In genomic region chr6:56643379-56644089, GRCh38 we compare ENCODE assay signal across 19 cellular contexts. TPM values are rescaled to one million over a fixed set of nuclear protein-coding genes. Genes with fewer than 3 reads are reported as not detected.
DNase-seq lines count a peak whose midpoint lies in the region; TF ChIP-seq lines count a peak whose summit lies in the region.
"Had no signal": no experiment of that assay in that cellular context is flagged by ENCODE, and none has a peak within 500 bp of the region (broad histone marks: within the 10 kb centered on the region; RNA-seq: fewer than 3 reads in every experiment).

No MANE protein-coding gene starts in this region.

- H3K4me3 Mint-ChIP-seq in activated CD4-positive, alpha-beta memory T cell treated with anti-CD3 and anti-CD28 coated beads, Interleukin-2, amount 10 ng/mL, durations not matched to agents 7 days and 5 days, result no peak overlapping the region
- H3K4me3 Mint-ChIP-seq: activated CD4-positive, alpha-beta memory T cell treated with anti-CD3 and anti-CD28 coated beads for 36 hours; activated naive CD4-positive, alpha-beta T cell treated with anti-CD3 and anti-CD28 coated beads, Interleukin-2, amount 50 U/mL, for 24 hours; brain; CD4-positive, CD25-positive, alpha-beta regulatory T cell; naive thymus-derived CD4-positive, alpha-beta T cell; stimulated activated effector memory CD8-positive, alpha-beta T cell treated with anti-CD3 and anti-CD28 coated beads, Interleukin-12 subunit alpha, Interleukin-12 subunit beta, amount 100 ng/mL, for 72 hours had no signal

- H3K4me1 Mint-ChIP-seq in activated CD4-positive, alpha-beta memory T cell treated with anti-CD3 and anti-CD28 coated beads, Interleukin-2, amount 10 ng/mL, durations not matched to agents 7 days and 5 days, result no peaks in the 10 kb centered on the region
- H3K4me1 Mint-ChIP-seq: activated naive CD4-positive, alpha-beta T cell treated with anti-CD3 and anti-CD28 coated beads, Interleukin-2, amount 50 U/mL, for 24 hours; CD4-positive, CD25-positive, alpha-beta regulatory T cell; naive thymus-derived CD4-positive, alpha-beta T cell; stimulated activated effector memory CD8-positive, alpha-beta T cell treated with anti-CD3 and anti-CD28 coated beads, Interleukin-12 subunit alpha, Interleukin-12 subunit beta, amount 100 ng/mL, for 72 hours had no signal

- no peak overlapping the region for H3K9ac ChIP-seq in adipocyte (ENCODE audit: low read length)

- H3K27ac ChIP-seq in sigmoid colon, result peak overlapping the region; percentile 21 to 66 (median 60)
- H3K27ac ChIP-seq: WERI-Rb-1 had no signal

- H3K4me3 ChIP-seq in adipocyte (ENCODE audit: low read length) (no peak overlapping the region), sigmoid colon (no peak overlapping the region)
- H3K4me3 ChIP-seq: thoracic aorta had no signal

- no peaks in the 10 kb centered on the region for H3K9me3 Mint-ChIP-seq in activated CD4-positive, alpha-beta memory T cell treated with anti-CD3 and anti-CD28 coated beads, Interleukin-2, amount 10 ng/mL, durations not matched to agents 7 days and 5 days
- H3K9me3 Mint-ChIP-seq: activated CD4-positive, alpha-beta memory T cell treated with anti-CD3 and anti-CD28 coated beads for 36 hours; activated naive CD4-positive, alpha-beta T cell treated with anti-CD3 and anti-CD28 coated beads, Interleukin-2, amount 50 U/mL, for 24 hours; brain had no signal

- TF ChIP-seq EP300 in sigmoid colon (IDR thresholded peaks at IDR 0.05), result no peak

- no peaks in the 10 kb centered on the region for H3K36me3 Mint-ChIP-seq in activated CD4-positive, alpha-beta memory T cell treated with anti-CD3 and anti-CD28 coated beads, Interleukin-2, amount 10 ng/mL, durations not matched to agents 7 days and 5 days (ENCODE audit: low read depth)
- H3K36me3 Mint-ChIP-seq: activated CD4-positive, alpha-beta memory T cell treated with anti-CD3 and anti-CD28 coated beads for 36 hours; activated naive CD4-positive, alpha-beta T cell treated with anti-CD3 and anti-CD28 coated beads, Interleukin-2, amount 50 U/mL, for 24 hours; CD4-positive, CD25-positive, alpha-beta regulatory T cell; naive thymus-derived CD4-positive, alpha-beta T cell; stimulated activated effector memory CD8-positive, alpha-beta T cell treated with anti-CD3 and anti-CD28 coated beads, Interleukin-12 subunit alpha, Interleukin-12 subunit beta, amount 100 ng/mL, for 72 hours had no signal

- H3K27ac Mint-ChIP-seq in activated CD4-positive, alpha-beta memory T cell treated with anti-CD3 and anti-CD28 coated beads, Interleukin-2, amount 10 ng/mL, durations not matched to agents 7 days and 5 days, result no peak overlapping the region
- H3K27ac Mint-ChIP-seq: activated CD4-positive, alpha-beta memory T cell treated with anti-CD3 and anti-CD28 coated beads for 36 hours; activated naive CD4-positive, alpha-beta T cell treated with anti-CD3 and anti-CD28 coated beads, Interleukin-2, amount 50 U/mL, for 24 hours; CD4-positive, CD25-positive, alpha-beta regulatory T cell; naive thymus-derived CD4-positive, alpha-beta T cell; stimulated activated effector memory CD8-positive, alpha-beta T cell treated with anti-CD3 and anti-CD28 coated beads, Interleukin-12 subunit alpha, Interleukin-12 subunit beta, amount 100 ng/mL, for 72 hours had no signal

- 92 to 94% methylated on average over 4 of the region's 4 CpGs for WGBS in sigmoid colon, 2 donors

- TF ChIP-seq POLR2A in sigmoid colon (IDR thresholded peaks at IDR 0.05), result no peak

- H3K27me3 ChIP-seq in adipocyte (replicated peaks; ENCODE audit: control insufficient read depth, insufficient read depth, low read length), result no peaks in the 10 kb centered on the region
- H3K27me3 ChIP-seq in sigmoid colon, result no peaks in the 10 kb centered on the region

- H3K4me1 ChIP-seq in adipocyte (ENCODE audit: control insufficient read depth, insufficient read depth, low read length) (peaks cover 39% of the 10 kb centered on the region), sigmoid colon (peaks cover 0 to 24% (median 18%) of the 10 kb centered on the region in 4 donors)

- intact Hi-C loops in sigmoid colon (cut with DNase I), result no loop called here

- DNase-seq in EL, result peak; percentile 28
- peak; percentile 44 for DNase-seq in adipocyte (ENCODE audit: low read depth)
- peak; percentile 50 for DNase-seq in fibroblast of peridontal ligament (ENCODE audit: extremely low read depth)
- no peak for DNase-seq in sigmoid colon
- no peak for DNase-seq in activated CD4-positive, alpha-beta memory T cell treated with anti-CD3 and anti-CD28 coated beads, Interleukin-2, amount 10 ng/mL, durations not matched to agents 7 days and 5 days
- DNase-seq in COLO829 (ENCODE audit: low spot score), result no peak
- DNase-seq in SHP77 (lab: John Stamatoyannopoulos, UW), result no peak
- DNase-seq in amygdala (lab: John Stamatoyannopoulos, UW), result no peak
- DNase-seq: activated CD4-positive, alpha-beta memory T cell treated with anti-CD3 and anti-CD28 coated beads for 36 hours; activated T-cell treated with anti-CD3 and anti-CD28 coated beads, Interleukin-2, amount 50 U/mL, for 48 hours; CD4-positive, CD25-positive, alpha-beta regulatory T cell; MV-4-11; naive thymus-derived CD4-positive, alpha-beta T cell; T-helper 2 cell; WERI-Rb-1 had no signal

- H3K36me3 ChIP-seq in adipocyte (ENCODE audit: control insufficient read depth, insufficient read depth, low read length, severe bottlenecking) (peaks cover 77% of the 10 kb centered on the region), sigmoid colon (peaks cover 0 to 78% (median 3%) of the 10 kb centered on the region in 4 donors)

- H3K27me3 Mint-ChIP-seq in activated CD4-positive, alpha-beta memory T cell treated with anti-CD3 and anti-CD28 coated beads, Interleukin-2, amount 10 ng/mL, durations not matched to agents 7 days and 5 days, result peaks cover 4% of the 10 kb centered on the region
- H3K27me3 Mint-ChIP-seq: activated CD4-positive, alpha-beta memory T cell treated with anti-CD3 and anti-CD28 coated beads for 36 hours; activated naive CD4-positive, alpha-beta T cell treated with anti-CD3 and anti-CD28 coated beads, Interleukin-2, amount 50 U/mL, for 24 hours; brain had no signal

- H3K9me3 ChIP-seq in adipocyte (ENCODE audit: control insufficient read depth, low read length) (no peaks in the 10 kb centered on the region), sigmoid colon (no peaks in the 10 kb centered on the region)
- H3K9me3 ChIP-seq: thoracic aorta had no signal

- CTCF ChIA-PET in activated CD4-positive, alpha-beta memory T cell treated with anti-CD3 and anti-CD28 coated beads, Interleukin-2, amount 10 ng/mL, durations not matched to agents 7 days and 5 days (lab: Charles Lee), result no interaction called here

- no peak for TF ChIP-seq CTCF in sigmoid colon (IDR thresholded peaks at IDR 0.05)

- POLR2A ChIA-PET in activated CD4-positive, alpha-beta memory T cell treated with anti-CD3 and anti-CD28 coated beads, Interleukin-2, amount 10 ng/mL, durations not matched to agents 7 days and 5 days (lab: Charles Lee), result interaction anchor here (0.6 to 1.0 kb wide), 2 partner anchors 15 to 258 kb away, joined by 3 read pairs; no protein-coding TSS in a partner anchor

RNA-seq across cellular contexts. Expression of gene DST, which starts 0.8 kb away (rescaled TPM):
- 100 to 1,000 TPM; 495 to 791 (median 604) TPM for total RNA-seq in sigmoid colon
- 10 to 100 TPM; 62.5 to 79.8 (median 69.1) TPM for polyA plus RNA-seq in sigmoid colon
- 1 to 10 TPM; 5.4 to 5.5 TPM for total RNA-seq in activated CD4-positive, alpha-beta memory T cell treated with anti-CD3 and anti-CD28 coated beads, Interleukin-2, amount 10 ng/mL, durations not matched to agents 7 days and 5 days

Comparison
In these comparisons a context has a peak if more than half of its experiments do, and no peak if none do; other contexts are left out.
1. DNase-seq: peak in EL (single experiment), adipocyte (single experiment) and fibroblast of peridontal ligament (single experiment); none in sigmoid colon (single experiment), activated CD4-positive, alpha-beta memory T cell treated with anti-CD3 and anti-CD28 coated beads, Interleukin-2, amount 10 ng/mL, durations not matched to agents 7 days and 5 days (single experiment), COLO829 (single experiment), SHP77 (0 of 2) and amygdala (0 of 56).
2. RNA of gene DST, which starts 0.8 kb away (total RNA-seq): 495 to 791 TPM in sigmoid colon; 5.4 to 5.5 TPM in activated CD4-positive, alpha-beta memory T cell treated with anti-CD3 and anti-CD28 coated beads, Interleukin-2, amount 10 ng/mL, durations not matched to agents 7 days and 5 days; every median in the first group is over 10 times any median in the second.